16 cellular contexts compared by ENCODE assay signal in the genomic region with DNA sequence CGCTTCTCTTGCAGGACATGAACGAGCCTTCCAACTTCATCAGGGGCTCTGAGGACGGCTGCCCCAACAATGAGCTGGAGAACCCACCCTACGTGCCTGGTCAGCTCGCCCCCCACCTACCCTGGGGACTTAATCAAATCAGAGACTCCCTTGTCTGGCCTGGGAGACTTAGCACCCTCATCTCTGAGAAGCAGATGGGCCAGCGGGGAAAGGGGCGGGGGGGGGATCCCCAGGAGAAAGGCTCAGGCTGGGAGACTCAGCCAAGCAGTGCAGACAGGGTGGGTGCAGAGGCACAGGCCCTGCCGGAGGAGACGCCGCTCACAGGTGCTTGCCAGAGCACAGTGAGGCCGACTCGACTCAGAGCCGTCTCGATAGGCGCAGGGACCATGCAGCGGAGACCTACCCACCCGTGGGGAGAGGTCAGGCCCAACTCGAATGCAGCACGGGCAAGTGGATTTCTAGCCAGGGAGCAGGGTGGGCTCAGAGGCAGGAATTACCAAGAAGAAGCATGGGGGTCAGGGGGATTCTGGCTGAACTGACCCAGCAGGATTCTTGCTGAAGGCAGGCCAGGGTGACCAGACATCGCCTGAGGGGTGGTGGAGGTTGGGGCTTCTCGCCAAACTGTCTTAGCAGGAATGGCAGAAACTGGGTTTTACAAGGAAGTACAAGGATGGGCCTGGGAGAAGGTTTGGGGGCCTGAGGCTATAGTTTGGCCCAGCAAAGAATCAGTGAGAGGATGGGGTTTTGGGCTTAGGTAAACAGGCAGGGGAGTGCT. TPM values are rescaled to one million over a fixed set of nuclear protein-coding genes. Genes with fewer than 3 reads are reported as not detected.
"Had no signal": no experiment of that assay in that cellular context is flagged by ENCODE, and none has a peak within 500 bp of the region (broad histone marks: within the 10 kb centered on the region; RNA-seq: fewer than 3 reads in every experiment).

No MANE protein-coding gene starts in this region.

- H3K27me3 Mint-ChIP-seq: activated naive CD4-positive, alpha-beta T cell treated with anti-CD3 and anti-CD28 coated beads, Interleukin-2, amount 10 ng/mL, durations not matched to agents 7 days and 5 days; activated T-helper 17 cell treated with anti-CD3 and anti-CD28 coated beads, Interleukin-2, amount 50 U/mL, for 72 hours; effector memory CD8-positive, alpha-beta T cell; naive B cell; T-helper 17 cell had no signal

- H3K9me3 Mint-ChIP-seq: activated naive CD4-positive, alpha-beta T cell treated with anti-CD3 and anti-CD28 coated beads, Interleukin-2, amount 10 ng/mL, durations not matched to agents 7 days and 5 days; effector memory CD8-positive, alpha-beta T cell; immature natural killer cell had no signal

- H3K36me3 Mint-ChIP-seq: activated naive CD4-positive, alpha-beta T cell treated with anti-CD3 and anti-CD28 coated beads, Interleukin-2, amount 10 ng/mL, durations not matched to agents 7 days and 5 days had no signal

- H3K4me1 Mint-ChIP-seq: immature natural killer cell had no signal

- H3K9me3 ChIP-seq: ascending aorta, breast epithelium, neutrophil, right atrium auricular region, upper lobe of right lung had no signal

- H3K4me1 ChIP-seq: ascending aorta, breast epithelium, right atrium auricular region, upper lobe of right lung had no signal

- DNase-seq: activated CD4-positive, alpha-beta T cell treated with anti-CD3 and anti-CD28 coated beads for 4 hours; activated naive CD4-positive, alpha-beta T cell treated with anti-CD3 and anti-CD28 coated beads, Interleukin-2, amount 10 ng/mL, durations not matched to agents 7 days and 5 days; dermis blood vessel endothelial cell; effector memory CD8-positive, alpha-beta T cell; immature natural killer cell; left cardiac atrium; naive B cell; stimulated activated naive CD8-positive, alpha-beta T cell treated with anti-CD3 and anti-CD28 coated beads, Interleukin-15, Interleukin-2, amounts not matched to agents 100 U/mL and 50 U/mL, for 24 hours; T-helper 17 cell; upper lobe of right lung had no signal

- H3K4me3 Mint-ChIP-seq: activated naive CD4-positive, alpha-beta T cell treated with anti-CD3 and anti-CD28 coated beads, Interleukin-2, amount 10 ng/mL, durations not matched to agents 7 days and 5 days; activated T-helper 17 cell treated with anti-CD3 and anti-CD28 coated beads, Interleukin-2, amount 50 U/mL, for 72 hours; effector memory CD8-positive, alpha-beta T cell; immature natural killer cell; T-helper 17 cell had no signal

- ATAC-seq: activated T-helper 17 cell treated with anti-CD3 and anti-CD28 coated beads, Interleukin-2, amount 50 U/mL, for 72 hours; effector memory CD8-positive, alpha-beta T cell; left cardiac atrium; stimulated activated naive CD8-positive, alpha-beta T cell treated with anti-CD3 and anti-CD28 coated beads, Interleukin-15, Interleukin-2, amounts not matched to agents 100 U/mL and 50 U/mL, for 24 hours; T-helper 17 cell; upper lobe of right lung had no signal

- H3K4me3 ChIP-seq: ascending aorta, breast epithelium, right atrium auricular region, skin epidermis, upper lobe of right lung had no signal

- H3K36me3 ChIP-seq: breast epithelium, neutrophil, right atrium auricular region had no signal

- H3K27ac Mint-ChIP-seq: activated naive CD4-positive, alpha-beta T cell treated with anti-CD3 and anti-CD28 coated beads, Interleukin-2, amount 10 ng/mL, durations not matched to agents 7 days and 5 days; activated T-helper 17 cell treated with anti-CD3 and anti-CD28 coated beads, Interleukin-2, amount 50 U/mL, for 72 hours; effector memory CD8-positive, alpha-beta T cell; T-helper 17 cell had no signal

- H3K27me3 ChIP-seq: ascending aorta, breast epithelium, neutrophil, right atrium auricular region, upper lobe of right lung had no signal

- H3K27ac ChIP-seq: ascending aorta, neutrophil, right atrium auricular region, upper lobe of right lung had no signal

RNA-seq across cellular contexts. Expression of gene CARD14, which starts 58.7 kb away (rescaled TPM):
- total RNA-seq: activated T-helper 17 cell treated with anti-CD3 and anti-CD28 coated beads, Interleukin-2, amount 50 U/mL, for 72 hours; left cardiac atrium; right atrium auricular region; T-helper 17 cell had no signal
- polyA plus RNA-seq: immature natural killer cell had no signal
